In the genomic region with DNA sequence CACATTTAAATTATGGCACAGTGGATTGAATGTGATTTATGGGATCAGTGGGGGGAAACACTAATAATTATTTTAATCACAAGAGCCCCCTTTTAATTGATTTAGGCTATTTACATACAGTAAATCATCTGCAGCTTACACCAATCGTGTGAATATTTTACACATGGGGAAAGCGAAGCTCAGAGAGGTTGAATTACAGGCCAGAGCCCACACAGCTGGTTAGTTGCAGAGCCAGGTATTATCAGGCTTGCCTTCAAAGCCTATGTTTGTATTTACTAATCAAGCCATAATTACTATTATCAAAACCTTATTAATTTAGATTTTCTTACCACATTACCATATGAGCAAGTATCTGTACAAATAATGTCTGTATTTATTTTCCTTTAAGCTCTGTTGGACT, we compare ENCODE assay signal across 9 cellular contexts. TPM values are rescaled to one million over a fixed set of nuclear protein-coding genes. Genes with fewer than 3 reads are reported as not detected.
DNase-seq lines count a peak whose midpoint lies in the region; ATAC-seq lines count a peak whose summit lies in the region.
"Had no signal": no experiment of that assay in that cellular context is flagged by ENCODE, and none has a peak within 500 bp of the region (broad histone marks: within the 10 kb centered on the region; RNA-seq: fewer than 3 reads in every experiment).

No MANE protein-coding gene starts in this region.

- POLR2A ChIA-PET in activated CD8-positive, alpha-beta T cell treated with anti-CD3 and anti-CD28 coated beads, Interleukin-2, amount 10 ng/mL, durations not matched to agents 7 days and 5 days (lab: Charles Lee): no interaction called here

- no peak for ATAC-seq in activated CD8-positive, alpha-beta T cell treated with anti-CD3 and anti-CD28 coated beads, Interleukin-2, amount 10 ng/mL, durations not matched to agents 7 days and 5 days
- ATAC-seq in GM21529 (IDR thresholded peaks at IDR 0.05; ENCODE audit: unreplicated experiment): no peak

- H3K4me3 Mint-ChIP-seq in T-helper 1 cell treated with Interleukin-12 subunit alpha and Interleukin-12 subunit beta and Interleukin-4 antibody, amounts not matched to agents 30 μg/mL and 1 μg/mL, for 36 hours: peak overlapping the region; percentile 100
- H3K4me3 Mint-ChIP-seq in activated CD8-positive, alpha-beta T cell treated with anti-CD3 and anti-CD28 coated beads, Interleukin-2, amount 10 ng/mL, durations not matched to agents 7 days and 5 days: peak overlapping the region; percentile 91
- H3K4me3 Mint-ChIP-seq in immature natural killer cell: peak overlapping the region; percentile 97 to 100 (median 99)

- H3K36me3 Mint-ChIP-seq in T-helper 1 cell treated with Interleukin-12 subunit alpha and Interleukin-12 subunit beta and Interleukin-4 antibody, amounts not matched to agents 30 μg/mL and 1 μg/mL, for 36 hours (ENCODE audit: low read depth): peaks cover 3% of the 10 kb centered on the region
- H3K36me3 Mint-ChIP-seq in activated CD8-positive, alpha-beta T cell treated with anti-CD3 and anti-CD28 coated beads, Interleukin-2, amount 10 ng/mL, durations not matched to agents 7 days and 5 days (ENCODE audit: low read depth): peaks cover 4% of the 10 kb centered on the region
- H3K36me3 Mint-ChIP-seq in immature natural killer cell: peaks cover 0 to 5% (median 5%) of the 10 kb centered on the region in 3 donors

- H3K27ac ChIP-seq in substantia nigra (ENCODE audit: low read depth, low read length, poor library complexity, severe bottlenecking): peak overlapping the region; percentile 95

- DNase-seq in T-helper 1 cell: no peak
- DNase-seq in activated CD8-positive, alpha-beta T cell treated with anti-CD3 and anti-CD28 coated beads, Interleukin-2, amount 10 ng/mL, durations not matched to agents 7 days and 5 days: no peak
- DNase-seq in immature natural killer cell: no peak
- DNase-seq in substantia nigra (lab: John Stamatoyannopoulos, UW): no peak
- no peak for DNase-seq in stimulated activated CD4-positive, alpha-beta T cell treated with anti-CD3 and anti-CD28 coated beads, Interleukin-4, amount 100 ng/mL, for 1 hour
- no peak for DNase-seq in activated CD4-positive, CD25-positive, alpha-beta regulatory T cell treated with anti-CD3 and anti-CD28 coated beads, Interleukin-2, amount 50 U/mL, for 72 hours
- DNase-seq: DMS153 had no signal

- CTCF ChIA-PET in activated CD8-positive, alpha-beta T cell treated with anti-CD3 and anti-CD28 coated beads, Interleukin-2, amount 10 ng/mL, durations not matched to agents 7 days and 5 days (lab: Charles Lee): interaction anchor here (0.9 to 1.1 kb wide), 2 partner anchors 9 to 10 kb away, joined by 3 read pairs; no protein-coding TSS in a partner anchor

- peak overlapping the region; percentile 100 for H3K27ac Mint-ChIP-seq in T-helper 1 cell treated with Interleukin-12 subunit alpha and Interleukin-12 subunit beta and Interleukin-4 antibody, amounts not matched to agents 30 μg/mL and 1 μg/mL, for 36 hours
- peak overlapping the region; percentile 96 for H3K27ac Mint-ChIP-seq in activated CD8-positive, alpha-beta T cell treated with anti-CD3 and anti-CD28 coated beads, Interleukin-2, amount 10 ng/mL, durations not matched to agents 7 days and 5 days
- peak overlapping the region; percentile 95 to 100 (median 100) for H3K27ac Mint-ChIP-seq in immature natural killer cell

- peaks cover 31% of the 10 kb centered on the region for H3K4me1 Mint-ChIP-seq in T-helper 1 cell treated with Interleukin-12 subunit alpha and Interleukin-12 subunit beta and Interleukin-4 antibody, amounts not matched to agents 30 μg/mL and 1 μg/mL, for 36 hours (ENCODE audit: low read depth)
- H3K4me1 Mint-ChIP-seq in activated CD8-positive, alpha-beta T cell treated with anti-CD3 and anti-CD28 coated beads, Interleukin-2, amount 10 ng/mL, durations not matched to agents 7 days and 5 days (ENCODE audit: low read depth): peaks cover 22% of the 10 kb centered on the region
- peaks cover 29 to 34% of the 10 kb centered on the region in 2 donors for H3K4me1 Mint-ChIP-seq in immature natural killer cell

- H3K27me3 Mint-ChIP-seq in T-helper 1 cell treated with Interleukin-12 subunit alpha and Interleukin-12 subunit beta and Interleukin-4 antibody, amounts not matched to agents 30 μg/mL and 1 μg/mL, for 36 hours (ENCODE audit: low read depth): no peaks in the 10 kb centered on the region
- H3K27me3 Mint-ChIP-seq in activated CD8-positive, alpha-beta T cell treated with anti-CD3 and anti-CD28 coated beads, Interleukin-2, amount 10 ng/mL, durations not matched to agents 7 days and 5 days (ENCODE audit: low read depth): no peaks in the 10 kb centered on the region
- peaks cover 18 to 26% (median 24%) of the 10 kb centered on the region in 3 donors for H3K27me3 Mint-ChIP-seq in immature natural killer cell (ENCODE audit: low read depth in 3 of 3)

- no peaks in the 10 kb centered on the region for H3K9me3 Mint-ChIP-seq in T-helper 1 cell treated with Interleukin-12 subunit alpha and Interleukin-12 subunit beta and Interleukin-4 antibody, amounts not matched to agents 30 μg/mL and 1 μg/mL, for 36 hours
- H3K9me3 Mint-ChIP-seq in activated CD8-positive, alpha-beta T cell treated with anti-CD3 and anti-CD28 coated beads, Interleukin-2, amount 10 ng/mL, durations not matched to agents 7 days and 5 days (ENCODE audit: insufficient read depth): no peaks in the 10 kb centered on the region
- H3K9me3 Mint-ChIP-seq in immature natural killer cell: no peaks in the 10 kb centered on the region

RNA-seq across cellular contexts. Expression of gene SDCCAG8, which starts 0.7 kb away (rescaled TPM):
- 10 to 100 TPM; 16.6 to 20.0 TPM for total RNA-seq in activated CD8-positive, alpha-beta T cell treated with anti-CD3 and anti-CD28 coated beads, Interleukin-2, amount 10 ng/mL, durations not matched to agents 7 days and 5 days
- polyA plus RNA-seq in immature natural killer cell: 10 to 100 TPM; 11.9 to 20.3 (median 14.0) TPM

RNA-seq across cellular contexts. Expression of gene CEP170, which starts 1.5 kb away (rescaled TPM):
- 10 to 100 TPM; 24.3 to 26.9 TPM for total RNA-seq in activated CD8-positive, alpha-beta T cell treated with anti-CD3 and anti-CD28 coated beads, Interleukin-2, amount 10 ng/mL, durations not matched to agents 7 days and 5 days
- 1 to 10 TPM; 2.8 to 8.0 (median 2.8) TPM for polyA plus RNA-seq in immature natural killer cell
